In genomic region chr7:158311791-158312190, GRCh38 we compare ENCODE assay signal across 20 cellular contexts.
"Had no signal": no experiment of that assay in that cellular context is flagged by ENCODE, and none has a peak within 500 bp of the region (broad histone marks: within the 10 kb centered on the region; RNA-seq: fewer than 3 reads in every experiment).

No MANE protein-coding gene starts in this region.

- H3K36me3 ChIP-seq: sigmoid colon, upper lobe of left lung had no signal

- DNase-seq: activated CD4-positive, alpha-beta T cell treated with anti-CD3 and anti-CD28 coated beads, Interleukin-2, amount 10 ng/mL, durations not matched to agents 24 days and 14 days; activated CD8-positive, alpha-beta T cell treated with anti-CD3 and anti-CD28 coated beads for 36 hours; activated naive CD4-positive, alpha-beta T cell; activated naive CD8-positive, alpha-beta T cell treated with anti-CD3 and anti-CD28 coated beads for 36 hours; activated T-cell treated with anti-CD3 and anti-CD28 coated beads, Interleukin-2, amount 50 U/mL, for 1 hour; cortex of kidney; erythroblast; foreskin keratinocyte; left ventricle myocardium superior; sigmoid colon; stimulated activated CD4-positive, alpha-beta T cell treated with anti-CD3 and anti-CD28 coated beads, Interleukin-15, amount 100 ng/mL, for 24 hours; testis; upper lobe of left lung had no signal

- H3K27ac ChIP-seq: foreskin keratinocyte, sigmoid colon, SK-N-MC, testis, upper lobe of left lung had no signal

- H3K27me3 ChIP-seq: foreskin keratinocyte, sigmoid colon, testis, upper lobe of left lung had no signal

- H3K9me3 ChIP-seq: testis had no signal

- H3K4me3 ChIP-seq: sigmoid colon, SK-N-MC, smooth muscle cell, testis, upper lobe of left lung had no signal

- H3K4me2 ChIP-seq: smooth muscle cell had no signal

- ATAC-seq: activated CD4-positive, CD25-positive, alpha-beta regulatory T cell treated with anti-CD3 and anti-CD28 coated beads, Interleukin-2, amount 50 U/mL, for 24 hours; activated CD8-positive, alpha-beta T cell treated with anti-CD3 and anti-CD28 coated beads for 36 hours; foreskin keratinocyte; left ventricle myocardium superior; natural killer cell treated with Interleukin-12 subunit alpha and Interleukin-12 subunit beta and Interleukin-15 and Interleukin-18, amount 100 ng/mL, for 72 hours; stimulated activated memory B cell treated with anti-CD40 and anti-IgM and Interleukin-4, amounts not matched to agents 10 μg/mL and 1 μg/mL and 100 μg/mL, for 72 hours had no signal

- FAIRE-seq: astrocyte, endometrium had no signal

- H3K4me1 ChIP-seq: foreskin keratinocyte, sigmoid colon, testis, upper lobe of left lung had no signal
